Comparison of ENCODE assay signal across 1 cellular context in the genomic region with DNA sequence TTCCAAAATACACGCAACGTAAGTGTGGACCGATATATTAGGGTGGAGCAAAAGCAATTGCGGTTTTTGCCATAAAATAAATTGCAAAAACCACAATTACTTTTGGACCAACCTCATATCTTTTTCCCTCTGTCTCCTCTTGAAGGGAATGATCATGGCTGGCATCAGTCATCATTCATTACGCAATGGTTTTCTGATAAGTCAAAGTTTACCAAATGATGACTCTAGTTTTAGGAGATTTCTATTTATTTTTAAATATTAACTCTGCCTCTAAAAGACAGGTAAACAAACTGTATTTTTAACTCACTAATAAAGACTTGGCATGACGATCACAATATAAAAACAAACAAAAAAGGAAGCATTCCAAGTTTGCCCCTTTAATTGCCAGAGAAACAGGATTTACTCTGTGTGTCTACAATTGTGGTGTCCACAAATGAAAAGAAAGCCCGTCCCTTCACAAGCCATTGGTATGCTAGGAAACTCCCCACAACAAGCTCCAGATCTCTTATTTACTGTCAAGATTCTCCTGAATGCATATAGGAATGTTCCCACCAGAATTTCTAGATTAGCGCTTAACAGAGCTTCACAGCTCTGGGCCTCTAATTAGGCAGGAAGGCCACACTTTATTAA.
TF ChIP-seq lines count a peak whose summit lies in the region.

No MANE protein-coding gene starts in this region.

TF ChIP-seq in WTC11, 78 proteins besides CTCF, POLR2A, EP300 and RAD21 (continued from another document):
- TF ChIP-seq IRF1 (CRISPR knock-in tag; IDR thresholded peaks at IDR 0.05) = no peak
- no peak for TF ChIP-seq ZBTB43 (CRISPR knock-in tag; IDR thresholded peaks at IDR 0.05)
- no peak for TF ChIP-seq ZNF121 (CRISPR knock-in tag; IDR thresholded peaks at IDR 0.05)
- TF ChIP-seq, protein P1, sequence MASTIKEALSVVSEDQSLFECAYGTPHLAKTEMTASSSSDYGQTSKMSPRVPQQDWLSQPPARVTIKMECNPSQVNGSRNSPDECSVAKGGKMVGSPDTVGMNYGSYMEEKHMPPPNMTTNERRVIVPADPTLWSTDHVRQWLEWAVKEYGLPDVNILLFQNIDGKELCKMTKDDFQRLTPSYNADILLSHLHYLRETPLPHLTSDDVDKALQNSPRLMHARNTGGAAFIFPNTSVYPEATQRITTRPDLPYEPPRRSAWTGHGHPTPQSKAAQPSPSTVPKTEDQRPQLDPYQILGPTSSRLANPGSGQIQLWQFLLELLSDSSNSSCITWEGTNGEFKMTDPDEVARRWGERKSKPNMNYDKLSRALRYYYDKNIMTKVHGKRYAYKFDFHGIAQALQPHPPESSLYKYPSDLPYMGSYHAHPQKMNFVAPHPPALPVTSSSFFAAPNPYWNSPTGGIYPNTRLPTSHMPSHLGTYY (CRISPR knock-in tag; IDR thresholded peaks at IDR 0.05) = no peak
- no peak for TF ChIP-seq GTF2I (CRISPR knock-in tag; conservative IDR thresholded peaks at IDR 0.05)
